Comparison of ENCODE assay signal across 8 cellular contexts in the genomic region with DNA sequence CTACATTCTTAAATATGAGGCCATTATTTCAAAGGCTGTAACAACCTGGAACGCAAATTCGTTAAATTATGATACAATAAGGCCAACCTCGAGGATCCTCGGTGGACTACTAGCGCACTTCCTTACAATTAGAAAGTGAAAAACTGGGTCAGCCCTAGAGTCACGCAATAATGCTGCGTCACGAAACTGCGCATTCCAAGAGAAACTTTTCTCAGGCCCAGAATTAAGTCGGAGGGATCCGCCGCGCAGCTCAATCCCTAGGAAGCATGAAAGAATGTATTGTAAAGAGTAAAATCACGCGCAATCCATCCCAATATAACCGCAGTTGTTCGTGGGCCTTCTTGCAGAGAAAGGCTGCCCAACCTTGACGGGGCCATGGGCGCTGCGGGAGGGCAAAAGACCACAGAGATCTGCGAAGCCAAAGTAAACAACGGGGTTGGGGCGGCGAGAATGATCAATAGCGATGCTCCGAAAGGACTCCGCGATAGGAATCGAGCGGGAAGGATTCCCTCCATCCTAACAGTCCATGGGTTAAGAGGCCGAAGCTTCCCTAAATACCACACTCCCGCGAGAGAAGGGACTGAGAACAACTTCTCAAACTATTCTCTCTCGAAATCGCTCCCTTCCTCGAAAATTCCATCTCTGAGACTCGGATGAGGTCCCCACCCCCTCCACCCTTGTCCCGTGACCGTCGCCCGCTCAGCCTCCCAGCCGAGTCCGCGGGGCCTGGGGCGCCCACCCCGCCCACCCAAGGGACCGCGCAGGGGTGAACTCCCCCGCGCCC. TPM values are rescaled to one million over a fixed set of nuclear protein-coding genes. Genes with fewer than 3 reads are reported as not detected.
DNase-seq lines count a peak whose midpoint lies in the region; ATAC-seq, FAIRE-seq and TF ChIP-seq lines count a peak whose summit lies in the region.

No MANE protein-coding gene starts in this region.

- DNase-seq in DMS79 (lab: John Stamatoyannopoulos, UW) (peak; percentile 34), GM12878 (ENCODE audit: low read depth, low spot score) (no peak), hepatocyte (ENCODE audit: low spot score) (peak; percentile 84), prostate gland (ENCODE audit: low spot score) (peak; percentile 61), D721Med (ENCODE audit: insufficient read length, low spot score) (no peak)

- WGBS in GM12878 (ENCODE audit: insufficient coverage, insufficient replicate concordance, low lambda C conversion rate, missing lambda C conversion rate) = 4% methylated on average over 44 of the region's 50 CpGs
- 2% methylated on average over 49 of the region's 50 CpGs for WGBS in hepatocyte (ENCODE audit: low lambda C conversion rate, missing lambda C conversion rate)
- WGBS in prostate gland = under 1% methylated on average over 43 of the region's 50 CpGs

- no peaks in the 10 kb centered on the region for H3K9me2 ChIP-seq in hepatocyte (replicated peaks; ENCODE audit: insufficient read depth)

- peak overlapping the region; percentile 97 for H3K27ac Mint-ChIP-seq in T-helper 1 cell treated with Interleukin-12 subunit alpha and Interleukin-12 subunit beta and Interleukin-4 antibody, amounts not matched to agents 30 μg/mL and 1 μg/mL, for 36 hours

- H3K36me3 Mint-ChIP-seq in T-helper 1 cell treated with Interleukin-12 subunit alpha and Interleukin-12 subunit beta and Interleukin-4 antibody, amounts not matched to agents 30 μg/mL and 1 μg/mL, for 36 hours (ENCODE audit: low read depth) = peaks cover 1% of the 10 kb centered on the region

- H2AFZ ChIP-seq in GM12878 (ENCODE audit: control insufficient read depth, low read depth, low read length) (peak overlapping the region; percentile 92), hepatocyte (peak overlapping the region; percentile 96)

- RAD21 ChIA-PET in GM12878 (lab: Charles Lee; ENCODE audit: unreplicated experiment) = interaction anchor here (0.5 to 8.6 kb wide), 10 partner anchors 10 to 634 kb away, joined by 3 to 67 read pairs (median 4); no protein-coding TSS in a partner anchor

- H3K4me1 Mint-ChIP-seq in T-helper 1 cell treated with Interleukin-12 subunit alpha and Interleukin-12 subunit beta and Interleukin-4 antibody, amounts not matched to agents 30 μg/mL and 1 μg/mL, for 36 hours (ENCODE audit: low read depth) = peaks cover 31% of the 10 kb centered on the region

- no peaks in the 10 kb centered on the region for H3K9me3 Mint-ChIP-seq in T-helper 1 cell treated with Interleukin-12 subunit alpha and Interleukin-12 subunit beta and Interleukin-4 antibody, amounts not matched to agents 30 μg/mL and 1 μg/mL, for 36 hours

- peak overlapping the region; percentile 80 for H3K9ac ChIP-seq in GM12878 (ENCODE audit: control insufficient read depth, insufficient read depth, low read length)

- no peaks in the 10 kb centered on the region for H3K36me3 ChIP-seq in GM12878 (ENCODE audit: control insufficient read depth in 2 of 2, insufficient read depth in 2 of 2, low read length in 1 of 2)
- H3K36me3 ChIP-seq in hepatocyte (replicated peaks; ENCODE audit: insufficient read depth, low read depth) = no peaks in the 10 kb centered on the region
- H3K36me3 ChIP-seq in prostate gland = no peaks in the 10 kb centered on the region

- TF ChIP-seq POLR2A in GM12878 (IDR thresholded peaks at IDR 0.05; ENCODE audit: low read depth, low read length) = no peak
- no peak for TF ChIP-seq POLR2A in prostate gland (IDR thresholded peaks at IDR 0.05)

- TF ChIP-seq RAD21 in GM12878 (IDR thresholded peaks at IDR 0.05; ENCODE audit: insufficient read depth, low read depth, low read length) = no peak

- CTCF ChIA-PET in GM12878 (lab: Yijun Ruan, JAX) = interaction anchor here (0.7 to 8.5 kb wide), 11 partner anchors 10 to 390 kb away, joined by 3 to 94 read pairs (median 10); no protein-coding TSS in a partner anchor

- in situ Hi-C loops in GM12878 (cut with MboI) = loop anchor here (5.0 kb wide), 1 partner anchor 72 kb away; no protein-coding TSS in a partner anchor

- no peak for TF ChIP-seq CTCF in GM12878 (IDR thresholded peaks at IDR 0.05 in 2 of 3, conservative IDR thresholded peaks at IDR 0.05 in 1 of 3; ENCODE audit: control insufficient read depth in 2 of 3, extremely low read depth in 1 of 3, insufficient read depth in 1 of 3, low read depth in 3 of 3, low read length in 3 of 3)
- no peak for TF ChIP-seq CTCF in hepatocyte (IDR thresholded peaks at IDR 0.05; ENCODE audit: poor library complexity)
- TF ChIP-seq CTCF in prostate gland (IDR thresholded peaks at IDR 0.05) = no peak
- no peak for TF ChIP-seq CTCF in D721Med (IDR thresholded peaks at IDR 0.05; ENCODE audit: insufficient read depth, missing control alignments)

- peak; percentile 32 for ATAC-seq in HG03432 (IDR thresholded peaks at IDR 0.05; ENCODE audit: unreplicated experiment)
- ATAC-seq in GM12878 = peak; percentile 53
- ATAC-seq in GM21717 (IDR thresholded peaks at IDR 0.05; ENCODE audit: unreplicated experiment) = no peak

- TF ChIP-seq EP300 in GM12878 (IDR thresholded peaks at IDR 0.05; ENCODE audit: borderline replicate concordance in 1 of 2, control insufficient read depth in 1 of 2, low read depth in 2 of 2, low read length in 2 of 2) = peak in 1 of 2 experiments; percentile 43; a peak in 1 of 4 replicates

- H3K79me2 ChIP-seq in GM12878 (ENCODE audit: control insufficient read depth, insufficient read depth, low read length) (no peaks in the 10 kb centered on the region; the same call in 1 of the 2 replicates), hepatocyte (peaks cover 51% of the 10 kb centered on the region)

- H3K27ac ChIP-seq in GM12878 (ENCODE audit: control insufficient read depth, insufficient read depth) = peak overlapping the region; percentile 45
- H3K27ac ChIP-seq in hepatocyte = peak overlapping the region; percentile 99
- H3K27ac ChIP-seq in prostate gland = peak overlapping the region; percentile 98 to 99

- H3K9me3 ChIP-seq in GM12878 (replicated peaks; ENCODE audit: control insufficient read depth, insufficient read depth, low read length) = no peaks in the 10 kb centered on the region; the same call in 2 of the 3 replicates
- no peaks in the 10 kb centered on the region for H3K9me3 ChIP-seq in hepatocyte (ENCODE audit: low read depth)
- no peaks in the 10 kb centered on the region for H3K9me3 ChIP-seq in prostate gland

- no peaks in the 10 kb centered on the region for H3K27me3 Mint-ChIP-seq in T-helper 1 cell treated with Interleukin-12 subunit alpha and Interleukin-12 subunit beta and Interleukin-4 antibody, amounts not matched to agents 30 μg/mL and 1 μg/mL, for 36 hours (ENCODE audit: low read depth)

- H3K4me3 ChIP-seq in GM12878 (peak overlapping the region; percentile 77), hepatocyte (peak overlapping the region; percentile 96), prostate gland (peak overlapping the region; percentile 69 to 97)

- peak overlapping the region; percentile 92 for H3K4me3 Mint-ChIP-seq in T-helper 1 cell treated with Interleukin-12 subunit alpha and Interleukin-12 subunit beta and Interleukin-4 antibody, amounts not matched to agents 30 μg/mL and 1 μg/mL, for 36 hours

- no peaks in the 10 kb centered on the region for H4K20me1 ChIP-seq in GM12878 (ENCODE audit: control insufficient read depth, insufficient read depth)
- peaks cover 19% of the 10 kb centered on the region for H4K20me1 ChIP-seq in hepatocyte (ENCODE audit: insufficient read depth, poor library complexity, severe bottlenecking)

- BruUV-seq in GM12878 (replicated peaks; lab: Mats Ljungman, UMichigan) = TSS peak; percentile 78

- SMC1A ChIA-PET in GM12878 (lab: Charles Lee; ENCODE audit: uncharacterized antibody, unreplicated experiment) = interaction anchor here (1.6 to 3.5 kb wide), 7 partner anchors 10 to 637 kb away, joined by 4 to 27 read pairs (median 8); no protein-coding TSS in a partner anchor

- H3K4me2 ChIP-seq in GM12878 (ENCODE audit: control insufficient read depth, insufficient read depth) (peak overlapping the region; percentile 94), hepatocyte (peak overlapping the region; percentile 83)

- FAIRE-seq in GM12878 (lab: Jason Lieb, UNC) (no peak), D721Med (lab: Jason Lieb, UNC) (no peak)

- H3K27me3 ChIP-seq in GM12878 (replicated peaks in 1 of 2; ENCODE audit: control insufficient read depth in 2 of 2, insufficient read depth in 2 of 2, low read length in 1 of 2) (0 out of 4 replicates have a peak, but pooled peaks cover 0 to 3% of the 10 kb centered on the region in 2 experiments), hepatocyte (no peaks in the 10 kb centered on the region), prostate gland (replicated peaks; ENCODE audit: insufficient read depth) (no peaks in the 10 kb centered on the region)

- H3K4me1 ChIP-seq in GM12878 (ENCODE audit: control insufficient read depth, insufficient read depth, low read length) (no peaks in the 10 kb centered on the region), hepatocyte (ENCODE audit: insufficient read depth) (peaks cover 3% of the 10 kb centered on the region), prostate gland (replicated peaks) (no peaks in the 10 kb centered on the region)

- intact Hi-C loops in GM12878 (cut with micrococcal nuclease; ENCODE audit: unreplicated experiment) = loop anchor here (1.0 to 5.0 kb wide), 7 partner anchors 50 to 722 kb away; partner anchors contain the start of gene ALG5
- intact Hi-C loops in prostate gland (cut with DNase I) = loop anchor here (1.0 to 5.0 kb wide), 2 partner anchors 48 to 50 kb away; partner anchors contain the start of gene CCDC169

- POLR2A ChIA-PET in GM12878 (lab: Charles Lee) = interaction anchor here (0.5 to 1.6 kb wide), 6 partner anchors 9 to 478 kb away, joined by 3 to 6 read pairs (median 3); no protein-coding TSS in a partner anchor

RNA-seq across cellular contexts. Expression of gene SPART, which starts 0.6 kb away (rescaled TPM):
- total RNA-seq in GM12878 (2013; cell fraction: nucleolus; rRNA removed) = 18.2 and 20.4 TPM in 2 replicates
- total RNA-seq in GM12878 (2014; rRNA removed) (20.9 and 22.1 TPM in 2 replicates), GM12878 (2014; rRNA removed; fragmentation: Illumina TruSeq; extraction: Trizol) (48.3 and 50.0 TPM in 2 replicates), GM12878 (2021) (35.6 and 36.2 TPM in 2 replicates), hepatocyte (96.4 and 107 TPM in 2 replicates), prostate gland (10 to 100 TPM; 41.9 to 52.8 TPM)
- 10.0 TPM for polyA plus RNA-seq in GM12878 (2011; ENCODE audit: low read depth)
- polyA plus RNA-seq in GM12878 (2011; rRNA removed) (52.2 and 63.5 TPM in 2 replicates), GM12878 (2014; fragmentation: Illumina TruSeq; extraction: Trizol) (74.6 and 105 TPM in 2 replicates), GM12878 (2014; fragmentation: Nextera tagmentation; extraction: Ambion mirVana) (10 to 100 TPM; 17.6 to 20.9 TPM), GM12878 (2014; rRNA removed) (34.4 and 35.9 TPM in 2 replicates), GM12878 (2016; fragmentation: Nextera tagmentation; extraction: Ambion mirVana) (10 to 100 TPM; 59.7 to 65.9 TPM), hepatocyte (83.2 and 86.7 TPM in 2 replicates)
- polyA plus RNA-seq in GM12878 (2011; cell fraction: cytosol; rRNA removed) = 31.9 and 34.3 TPM in 2 replicates
- 33.9 and 42.0 TPM in 2 replicates for polyA plus RNA-seq in GM12878 (2011; cell fraction: nucleus; rRNA removed)
- 10.0 and 14.3 TPM in 2 replicates for polyA plus RNA-seq in GM12878 (2012)
- 44.0 and 81.4 TPM in 2 replicates for polyA minus RNA-seq in GM12878 (2011; rRNA and poly(A)+ RNA removed)
- 24.3 and 33.4 TPM in 2 replicates for polyA minus RNA-seq in GM12878 (2011; cell fraction: cytosol; rRNA and poly(A)+ RNA removed)
- polyA minus RNA-seq in GM12878 (2011; cell fraction: nucleus; rRNA and poly(A)+ RNA removed) = 9.1 and 14.5 TPM in 2 replicates

RNA-seq across cellular contexts. Expression of gene CCDC169, which starts 48.0 kb away (rescaled TPM):
- total RNA-seq in GM12878 (2013; cell fraction: nucleolus; rRNA removed) = 0.23 TPM in 1 of 2 replicates, not detected in the other
- total RNA-seq in GM12878 (2014; rRNA removed) (0.22 TPM in 1 of 2 replicates, not detected in the other), GM12878 (2014; rRNA removed; fragmentation: Illumina TruSeq; extraction: Trizol) (0.13 TPM in 1 of 2 replicates, not detected in the other), GM12878 (2021) (not detected in 2 replicates), hepatocyte (2.6 and 7.7 TPM in 2 replicates), prostate gland (1 to 10 TPM; 4.1 to 4.3 TPM)
- polyA plus RNA-seq in GM12878 (2011; ENCODE audit: low read depth) = not detected
- polyA plus RNA-seq in GM12878 (2011; rRNA removed) (1.4 and 1.7 TPM in 2 replicates), GM12878 (2014; fragmentation: Illumina TruSeq; extraction: Trizol) (0.24 TPM in 1 of 2 replicates, not detected in the other), GM12878 (2014; fragmentation: Nextera tagmentation; extraction: Ambion mirVana) (under 1 TPM; 0.13 to 0.37 TPM), GM12878 (2014; rRNA removed) (not detected in 2 replicates), GM12878 (2016; fragmentation: Nextera tagmentation; extraction: Ambion mirVana) (under 1 TPM in 1 of 2 experiments, not detected in 1; 0.25 TPM), hepatocyte (1.9 and 4.2 TPM in 2 replicates)
- 0.38 and 0.46 TPM in 2 replicates for polyA plus RNA-seq in GM12878 (2011; cell fraction: cytosol; rRNA removed)
- polyA plus RNA-seq in GM12878 (2011; cell fraction: nucleus; rRNA removed) = 1.5 TPM in 2 replicates
- polyA plus RNA-seq in GM12878 (2012) = not detected in 2 replicates
- polyA minus RNA-seq in GM12878 (2011; rRNA and poly(A)+ RNA removed) = 0.80 and 0.82 TPM in 2 replicates
- polyA minus RNA-seq in GM12878 (2011; cell fraction: cytosol; rRNA and poly(A)+ RNA removed) = not detected in 2 replicates
- polyA minus RNA-seq in GM12878 (2011; cell fraction: nucleus; rRNA and poly(A)+ RNA removed) = 1.1 and 2.1 TPM in 2 replicates

Comparison
In these comparisons a context has a peak if more than half of its experiments do, and no peak if none do; other contexts are left out.
1. DNase-seq: peak in DMS79 (single experiment), hepatocyte (single experiment) and prostate gland (single experiment); none in GM12878 (single experiment) and D721Med (single experiment).
2. H3K27ac ChIP-seq: peak in every context shown above with its lines; median percentile 99 in hepatocyte; 98 in prostate gland; 45 in GM12878.
3. Peak in every context shown above with its lines, with median percentiles within 50 percentile points of each other: H3K4me3 ChIP-seq.